7 cellular contexts compared by ENCODE assay signal in genomic region chr1:45286521-45286920, GRCh38. TPM values are rescaled to one million over a fixed set of nuclear protein-coding genes. Genes with fewer than 3 reads are reported as not detected.
DNase-seq lines count a peak whose midpoint lies in the region; ATAC-seq, FAIRE-seq and TF ChIP-seq lines count a peak whose summit lies in the region.
"Not testable (repeated sequence)": the region's sequence is repeated elsewhere in the genome, so short reads cannot be mapped to it uniquely, and the experiment has no call there.
"Had no signal": no experiment of that assay in that cellular context is flagged by ENCODE, and none has a peak within 500 bp of the region (broad histone marks: within the 10 kb centered on the region; RNA-seq: fewer than 3 reads in every experiment).

No MANE protein-coding gene starts in this region.

- TF ChIP-seq EP300 in K562 (IDR thresholded peaks at IDR 0.05; ENCODE audit: low read length): not testable (repeated sequence)

- H3K9me3 ChIP-seq in K562 (replicated peaks; ENCODE audit: control insufficient read depth, insufficient read depth, low read depth, low read length): not testable (repeated sequence)

- ATAC-seq in activated naive CD8-positive, alpha-beta T cell treated with anti-CD3 and anti-CD28 coated beads, Interleukin-2, amount 50 U/mL, for 24 hours; K562: not testable (repeated sequence)

- not testable (repeated sequence) for H3K4me3 ChIP-seq in K562

- H3K4me1 Mint-ChIP-seq in activated naive CD8-positive, alpha-beta T cell treated with anti-CD3 and anti-CD28 coated beads, Interleukin-2, amount 50 U/mL, for 24 hours: not testable (repeated sequence)

- not testable (repeated sequence) for H3K36me3 ChIP-seq in K562 (ENCODE audit: control insufficient read depth, insufficient read depth, low read length)

- TF ChIP-seq POLR2A in K562 (conservative IDR thresholded peaks at IDR 0.05): not testable (repeated sequence)

- not testable (repeated sequence) for H3K9me1 ChIP-seq in K562 (ENCODE audit: control insufficient read depth, insufficient read depth, low read length)

- not testable (repeated sequence) for H3K4me3 Mint-ChIP-seq in activated naive CD8-positive, alpha-beta T cell treated with anti-CD3 and anti-CD28 coated beads, Interleukin-2, amount 50 U/mL, for 24 hours

- TF ChIP-seq RAD21 in K562 (CRISPR knock-in tag; conservative IDR thresholded peaks at IDR 0.05 in 1 of 2, IDR thresholded peaks at IDR 0.05 in 1 of 2): not testable (repeated sequence)

- CTCF ChIA-PET in K562 (lab: Yijun Ruan, JAX; ENCODE audit: low intra/inter-chr PET ratio): not testable (repeated sequence)

- in situ Hi-C loops in K562 (cut with MboI): not testable (repeated sequence)

- POLR2A ChIA-PET in K562 (lab: Yijun Ruan, JAX): not testable (repeated sequence)

- not testable (repeated sequence) for H3K27ac ChIP-seq in K562 (ENCODE audit: extremely low read depth, low read depth, low read length)

- not testable (repeated sequence) for H4K20me1 ChIP-seq in K562 (replicated peaks; ENCODE audit: control insufficient read depth, insufficient read depth, low read length)

- WGBS in K562 (ENCODE audit: insufficient coverage, low coverage, missing lambda C conversion rate): 10% methylated on average over 2 of the region's 3 CpGs

- peak overlapping the region; percentile 31 for H3K27ac Mint-ChIP-seq in activated naive CD8-positive, alpha-beta T cell treated with anti-CD3 and anti-CD28 coated beads, Interleukin-2, amount 50 U/mL, for 24 hours

- not testable (repeated sequence) for FAIRE-seq in K562 (lab: Jason Lieb, UNC)

- H3K9me3 Mint-ChIP-seq in activated naive CD8-positive, alpha-beta T cell treated with anti-CD3 and anti-CD28 coated beads, Interleukin-2, amount 50 U/mL, for 24 hours: not testable (repeated sequence)

- H3K4me1 ChIP-seq in K562 (replicated peaks in 1 of 2; ENCODE audit: control insufficient read depth in 2 of 2, insufficient read depth in 2 of 2, low read length in 2 of 2): not testable (repeated sequence)

- H3K9ac ChIP-seq in K562 (ENCODE audit: insufficient read depth in 1 of 2, low read depth in 2 of 2, low read length in 2 of 2): not testable (repeated sequence)

- not testable (repeated sequence) for H3K27me3 Mint-ChIP-seq in activated naive CD8-positive, alpha-beta T cell treated with anti-CD3 and anti-CD28 coated beads, Interleukin-2, amount 50 U/mL, for 24 hours

- DNase-seq in activated naive CD8-positive, alpha-beta T cell treated with anti-CD3 and anti-CD28 coated beads, Interleukin-2, amount 50 U/mL, for 24 hours; K562 (ENCODE audit: extremely low read depth in 1 of 4, low spot score in 3 of 4): not testable (repeated sequence)

- H3K36me3 Mint-ChIP-seq in activated naive CD8-positive, alpha-beta T cell treated with anti-CD3 and anti-CD28 coated beads, Interleukin-2, amount 50 U/mL, for 24 hours (ENCODE audit: low read depth): not testable (repeated sequence)

- TF ChIP-seq CTCF in K562 (IDR thresholded peaks at IDR 0.05 in 2 of 3, conservative IDR thresholded peaks at IDR 0.05 in 1 of 3; ENCODE audit: insufficient read depth in 2 of 3, low read depth in 1 of 3, low read length in 3 of 3): not testable (repeated sequence)

- intact Hi-C loops in K562 (cut with micrococcal nuclease): not testable (repeated sequence)

- not testable (repeated sequence) for H3K27me3 ChIP-seq in K562 (ENCODE audit: control insufficient read depth in 2 of 2, insufficient read depth in 2 of 2, low read length in 2 of 2)

- not testable (repeated sequence) for H2AFZ ChIP-seq in K562 (ENCODE audit: low read depth, low read length)

- not testable (repeated sequence) for H3K79me2 ChIP-seq in K562 (ENCODE audit: control insufficient read depth, insufficient read depth, low read length)

- BruUV-seq in K562 (replicated peaks; lab: Mats Ljungman, UMichigan): not testable (repeated sequence)

- not testable (repeated sequence) for H3K4me2 ChIP-seq in K562 (ENCODE audit: insufficient read depth, low read length)

TF ChIP-seq in K562, 482 proteins besides CTCF, POLR2A, EP300 and RAD21:
- TF ChIP-seq ZNF507 (tag; conservative IDR thresholded peaks at IDR 0.05) (peak; percentile 98), ZNF354B (CRISPR knock-in tag; IDR thresholded peaks at IDR 0.05) (peak; percentile 80)

RNA-seq across cellular contexts. Expression of gene HPDL, which starts 40.2 kb away (rescaled TPM):
- not detected in 2 replicates for total RNA-seq in K562 (2011; cell fraction: chromatin; rRNA removed; ENCODE audit: low replicate concordance)
- not detected in 2 replicates for total RNA-seq in K562 (2011; cell fraction: nucleolus; rRNA removed)
- not detected in 2 replicates for total RNA-seq in K562 (2011; cell fraction: nucleoplasm; rRNA removed)
- total RNA-seq in K562 (2014; rRNA removed): not detected in 2 replicates
- total RNA-seq in K562 (2014; rRNA removed; fragmentation: Illumina TruSeq; extraction: Trizol): not detected in 2 replicates
- total RNA-seq in K562 (2015; rRNA removed; fragmentation: Illumina TruSeq; extraction: Trizol): not detected in 2 replicates
- total RNA-seq in K562 (2021): not detected in 2 replicates
- polyA plus RNA-seq in K562 (2011; rRNA removed): not detected in 2 replicates
- not detected in 2 replicates for polyA plus RNA-seq in K562 (2011; cell fraction: cytosol; rRNA removed)
- not detected in 2 replicates for polyA plus RNA-seq in K562 (2011; cell fraction: nucleus; rRNA removed)
- 0.04 and 0.28 TPM in 2 replicates for polyA plus RNA-seq in K562 (2012)
- polyA plus RNA-seq in K562 (2014; fragmentation: Illumina TruSeq; extraction: Trizol): not detected in 2 replicates
- polyA plus RNA-seq in K562 (2014; fragmentation: Nextera tagmentation; extraction: Ambion mirVana): not detected
- polyA plus RNA-seq in K562 (2014; rRNA removed): not detected in 2 replicates
- not detected in 2 replicates for polyA minus RNA-seq in K562 (2011; rRNA and poly(A)+ RNA removed)
- not detected in 2 replicates for polyA minus RNA-seq in K562 (2011; cell fraction: cytosol; rRNA and poly(A)+ RNA removed)
- not detected in 2 replicates for polyA minus RNA-seq in K562 (2011; cell fraction: nucleus; rRNA and poly(A)+ RNA removed)
- total RNA-seq: A172; CD4-positive, alpha-beta T cell; CD4-positive, CD25-positive, alpha-beta regulatory T cell; Daoy had no signal
- polyA plus RNA-seq: CD14-positive monocyte had no signal

RNA-seq across cellular contexts. Expression of gene TOE1, which starts 53.4 kb away (rescaled TPM):
- 34.1 and 86.1 TPM in 2 replicates for total RNA-seq in K562 (2011; cell fraction: chromatin; rRNA removed; ENCODE audit: low replicate concordance)
- total RNA-seq in K562 (2011; cell fraction: nucleolus; rRNA removed): 66.0 and 68.2 TPM in 2 replicates
- 40.8 and 44.2 TPM in 2 replicates for total RNA-seq in K562 (2011; cell fraction: nucleoplasm; rRNA removed)
- total RNA-seq in K562 (2014; rRNA removed) (36.7 and 46.9 TPM in 2 replicates), K562 (2014; rRNA removed; fragmentation: Illumina TruSeq; extraction: Trizol) (25.0 and 32.1 TPM in 2 replicates), K562 (2015; rRNA removed; fragmentation: Illumina TruSeq; extraction: Trizol) (46.5 and 46.9 TPM in 2 replicates), K562 (2021) (32.5 and 33.9 TPM in 2 replicates)
- polyA plus RNA-seq in K562 (2011; rRNA removed) (30.4 and 36.0 TPM in 2 replicates), K562 (2014; fragmentation: Illumina TruSeq; extraction: Trizol) (40.1 and 47.2 TPM in 2 replicates), K562 (2014; fragmentation: Nextera tagmentation; extraction: Ambion mirVana) (10 to 100 TPM; 59.8 to 85.7 TPM), K562 (2014; rRNA removed) (38.0 and 44.8 TPM in 2 replicates)
- 33.1 and 54.6 TPM in 2 replicates for polyA plus RNA-seq in K562 (2011; cell fraction: cytosol; rRNA removed)
- polyA plus RNA-seq in K562 (2011; cell fraction: nucleus; rRNA removed): 75.7 and 103 TPM in 2 replicates
- polyA plus RNA-seq in K562 (2012): 25.2 and 34.6 TPM in 2 replicates
- 38.1 and 72.9 TPM in 2 replicates for polyA minus RNA-seq in K562 (2011; rRNA and poly(A)+ RNA removed)
- 21.1 and 35.7 TPM in 2 replicates for polyA minus RNA-seq in K562 (2011; cell fraction: cytosol; rRNA and poly(A)+ RNA removed)
- polyA minus RNA-seq in K562 (2011; cell fraction: nucleus; rRNA and poly(A)+ RNA removed): 39.9 and 47.7 TPM in 2 replicates

RNA-seq across cellular contexts. Expression of gene MUTYH, which starts 53.7 kb away (rescaled TPM):
- total RNA-seq in K562 (2011; cell fraction: chromatin; rRNA removed; ENCODE audit: low replicate concordance): 71.8 and 131 TPM in 2 replicates
- 89.7 and 95.8 TPM in 2 replicates for total RNA-seq in K562 (2011; cell fraction: nucleolus; rRNA removed)
- total RNA-seq in K562 (2011; cell fraction: nucleoplasm; rRNA removed): 74.4 and 78.0 TPM in 2 replicates
- 32.1 and 36.8 TPM in 2 replicates for total RNA-seq in K562 (2014; rRNA removed)
- 13.0 and 16.5 TPM in 2 replicates for total RNA-seq in K562 (2014; rRNA removed; fragmentation: Illumina TruSeq; extraction: Trizol)
- total RNA-seq in K562 (2015; rRNA removed; fragmentation: Illumina TruSeq; extraction: Trizol): 26.8 and 29.0 TPM in 2 replicates
- total RNA-seq in K562 (2021): 36.1 and 37.8 TPM in 2 replicates
- polyA plus RNA-seq in K562 (2011; rRNA removed): 23.6 and 39.9 TPM in 2 replicates
- polyA plus RNA-seq in K562 (2011; cell fraction: cytosol; rRNA removed): 31.3 and 41.8 TPM in 2 replicates
- 190 and 211 TPM in 2 replicates for polyA plus RNA-seq in K562 (2011; cell fraction: nucleus; rRNA removed)
- 30.0 and 54.0 TPM in 2 replicates for polyA plus RNA-seq in K562 (2012)
- polyA plus RNA-seq in K562 (2014; fragmentation: Illumina TruSeq; extraction: Trizol): 32.7 and 35.6 TPM in 2 replicates
- polyA plus RNA-seq in K562 (2014; fragmentation: Nextera tagmentation; extraction: Ambion mirVana): 1 to 10 TPM; 3.4 to 6.2 TPM
- 46.2 and 53.5 TPM in 2 replicates for polyA plus RNA-seq in K562 (2014; rRNA removed)
- 18.2 and 19.1 TPM in 2 replicates for polyA minus RNA-seq in K562 (2011; rRNA and poly(A)+ RNA removed)
- 9.2 and 10.9 TPM in 2 replicates for polyA minus RNA-seq in K562 (2011; cell fraction: cytosol; rRNA and poly(A)+ RNA removed)
- 20.3 and 32.9 TPM in 2 replicates for polyA minus RNA-seq in K562 (2011; cell fraction: nucleus; rRNA and poly(A)+ RNA removed)
